ENCODE assay signal across 1 cellular context in the genomic region with DNA sequence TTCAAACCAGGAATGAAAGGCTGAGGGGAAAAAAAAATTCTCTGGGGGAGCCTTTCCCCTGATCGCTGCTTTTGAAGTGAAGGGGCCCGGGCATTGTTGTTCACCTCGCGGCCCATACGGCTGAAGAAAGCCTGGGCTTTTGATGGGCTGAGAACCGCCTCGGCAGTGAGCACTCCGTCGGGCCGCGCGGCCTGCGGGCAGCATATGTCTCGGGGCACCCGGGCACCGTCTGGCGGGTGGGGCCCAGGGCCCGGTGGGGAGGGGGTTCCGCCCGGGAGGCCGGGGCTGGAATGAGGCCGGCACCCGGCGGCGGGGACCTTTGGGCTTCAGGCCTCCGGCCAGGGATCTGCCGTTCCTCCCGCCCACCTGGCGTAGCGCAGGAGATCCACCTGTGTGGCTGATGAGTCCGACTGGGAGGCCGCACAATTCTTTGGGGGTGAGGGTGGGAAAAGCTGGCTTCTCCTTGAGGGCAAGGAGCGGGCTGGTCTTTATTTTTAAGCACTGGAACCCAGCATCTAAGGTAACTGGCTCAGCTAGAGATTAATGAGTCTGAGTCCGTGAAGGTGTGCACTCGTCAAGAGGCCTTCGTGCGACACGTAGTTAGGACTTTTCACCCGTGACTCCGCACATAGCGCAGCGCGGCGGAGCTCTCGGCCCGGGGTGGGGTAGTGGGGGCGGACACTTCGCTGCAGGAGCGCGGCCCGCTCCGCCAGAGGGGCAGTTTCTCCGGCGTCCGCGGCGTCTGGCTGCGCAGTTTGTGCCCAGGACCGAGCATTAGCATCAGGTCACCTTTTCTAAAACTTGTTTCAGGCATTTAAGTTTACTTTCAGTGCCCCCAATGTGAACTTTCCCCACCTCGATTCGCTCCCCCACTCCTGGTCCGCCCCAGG.
TF ChIP-seq lines count a peak whose summit lies in the region.

No MANE protein-coding gene starts in this region.

TF ChIP-seq in HepG2, 621 proteins besides CTCF, POLR2A, EP300 and RAD21 (continues in another document):
- TF ChIP-seq, protein P1, sequence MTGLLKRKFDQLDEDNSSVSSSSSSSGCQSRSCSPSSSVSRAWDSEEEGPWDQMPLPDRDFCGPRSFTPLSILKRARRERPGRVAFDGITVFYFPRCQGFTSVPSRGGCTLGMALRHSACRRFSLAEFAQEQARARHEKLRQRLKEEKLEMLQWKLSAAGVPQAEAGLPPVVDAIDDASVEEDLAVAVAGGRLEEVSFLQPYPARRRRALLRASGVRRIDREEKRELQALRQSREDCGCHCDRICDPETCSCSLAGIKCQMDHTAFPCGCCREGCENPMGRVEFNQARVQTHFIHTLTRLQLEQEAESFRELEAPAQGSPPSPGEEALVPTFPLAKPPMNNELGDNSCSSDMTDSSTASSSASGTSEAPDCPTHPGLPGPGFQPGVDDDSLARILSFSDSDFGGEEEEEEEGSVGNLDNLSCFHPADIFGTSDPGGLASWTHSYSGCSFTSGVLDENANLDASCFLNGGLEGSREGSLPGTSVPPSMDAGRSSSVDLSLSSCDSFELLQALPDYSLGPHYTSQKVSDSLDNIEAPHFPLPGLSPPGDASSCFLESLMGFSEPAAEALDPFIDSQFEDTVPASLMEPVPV (CRISPR knock-in tag; IDR thresholded peaks at IDR 0.05) = no peak; the same call in 1 of the 2 replicates
- TF ChIP-seq SOX13 (IDR thresholded peaks at IDR 0.05) (no peak), SOX13 (CRISPR knock-in tag; conservative IDR thresholded peaks at IDR 0.05 in 1 of 2, IDR thresholded peaks at IDR 0.05 in 1 of 2) (no peak), ZFP82 (CRISPR knock-in tag; IDR thresholded peaks at IDR 0.05; ENCODE audit: borderline replicate concordance) (no peak), POGK (CRISPR knock-in tag; conservative IDR thresholded peaks at IDR 0.05) (no peak), PHF8 (CRISPR knock-in tag; IDR thresholded peaks at IDR 0.05) (no peak; the same call in 1 of the 2 replicates), ZNF230 (CRISPR knock-in tag; IDR thresholded peaks at IDR 0.05) (no peak), ZNF367 (CRISPR knock-in tag; IDR thresholded peaks at IDR 0.05; ENCODE audit: borderline replicate concordance) (no peak), ZNF274 (CRISPR knock-in tag; IDR thresholded peaks at IDR 0.05) (peak; percentile 49; the same call in 1 of the 2 replicates), HNF1A (IDR thresholded peaks at IDR 0.05; ENCODE audit: low read depth) (no peak), HNF1A (CRISPR knock-in tag; IDR thresholded peaks at IDR 0.05; ENCODE audit: borderline replicate concordance) (0 out of 2 replicates have a peak, but pooled peaks have one; percentile 21), RBFOX2 (IDR thresholded peaks at IDR 0.05; ENCODE audit: low read depth, low read length) (0 out of 2 replicates have a peak, but pooled peaks have one; percentile 17), ZNF329 (CRISPR knock-in tag; IDR thresholded peaks at IDR 0.05; ENCODE audit: low read depth) (no peak), HOXD1 (CRISPR knock-in tag; IDR thresholded peaks at IDR 0.05) (no peak), CEBPB (IDR thresholded peaks at IDR 0.05; ENCODE audit: borderline replicate concordance, low read depth, low read length) (no peak), ZSCAN22 (CRISPR knock-in tag; IDR thresholded peaks at IDR 0.05) (0 out of 2 replicates have a peak, but pooled peaks have one; percentile 31), ZNF720 (CRISPR knock-in tag; IDR thresholded peaks at IDR 0.05) (no peak), ZNF644 (CRISPR knock-in tag; IDR thresholded peaks at IDR 0.05; ENCODE audit: low read depth) (no peak), ZNF234 (CRISPR knock-in tag; conservative IDR thresholded peaks at IDR 0.05) (no peak), ZNF850 (CRISPR knock-in tag; conservative IDR thresholded peaks at IDR 0.05) (no peak), ZNF354B (CRISPR knock-in tag; IDR thresholded peaks at IDR 0.05) (no peak), CC2D1A (CRISPR knock-in tag; IDR thresholded peaks at IDR 0.05) (no peak), ZNF615 (CRISPR knock-in tag; IDR thresholded peaks at IDR 0.05; ENCODE audit: borderline replicate concordance) (no peak), ZNF180 (CRISPR knock-in tag; IDR thresholded peaks at IDR 0.05; ENCODE audit: borderline replicate concordance, low read depth) (no peak), GABPB1 (CRISPR knock-in tag; IDR thresholded peaks at IDR 0.05) (no peak), ZNF672 (CRISPR knock-in tag; IDR thresholded peaks at IDR 0.05) (no peak), MTF1 (CRISPR knock-in tag; IDR thresholded peaks at IDR 0.05) (no peak), ZNF34 (CRISPR knock-in tag; IDR thresholded peaks at IDR 0.05; ENCODE audit: borderline replicate concordance) (no peak), MTA3 (CRISPR knock-in tag; IDR thresholded peaks at IDR 0.05) (no peak), SMARCE1 (IDR thresholded peaks at IDR 0.05; ENCODE audit: borderline replicate concordance) (no peak), SALL2 (CRISPR knock-in tag; IDR thresholded peaks at IDR 0.05) (no peak), DRAP1 (CRISPR knock-in tag; IDR thresholded peaks at IDR 0.05) (no peak), SMARCC2 (IDR thresholded peaks at IDR 0.05) (no peak), HNRNPLL (IDR thresholded peaks at IDR 0.05; ENCODE audit: low read depth, low read length, poor library complexity, severe bottlenecking) (no peak), IRF2 (CRISPR knock-in tag; IDR thresholded peaks at IDR 0.05) (no peak), ZNF335 (CRISPR knock-in tag; IDR thresholded peaks at IDR 0.05) (no peak), HOMEZ (CRISPR knock-in tag; IDR thresholded peaks at IDR 0.05; ENCODE audit: low read depth) (no peak), IKZF4 (CRISPR knock-in tag; IDR thresholded peaks at IDR 0.05; ENCODE audit: borderline replicate concordance, low read depth, not compliant biosample characterization) (peak; percentile 4), CREBL2 (CRISPR knock-in tag; IDR thresholded peaks at IDR 0.05; ENCODE audit: borderline replicate concordance) (no peak), SIN3B (IDR thresholded peaks at IDR 0.05; ENCODE audit: low read length) (no peak), HNRNPH1 (optimal IDR thresholded peaks at IDR 0.05; ENCODE audit: low read depth, low read length) (no peak), ZNF740 (CRISPR knock-in tag; IDR thresholded peaks at IDR 0.05) (no peak), NKX3-1 (CRISPR knock-in tag; IDR thresholded peaks at IDR 0.05) (no peak), ZNF883 (CRISPR knock-in tag; IDR thresholded peaks at IDR 0.05; ENCODE audit: not compliant biosample characterization) (no peak), ISL2 (CRISPR knock-in tag; IDR thresholded peaks at IDR 0.05) (no peak), ZNF138 (CRISPR knock-in tag; IDR thresholded peaks at IDR 0.05; ENCODE audit: low read depth) (no peak), ZKSCAN1 (IDR thresholded peaks at IDR 0.05; ENCODE audit: low read length) (no peak), ELK4 (CRISPR knock-in tag; IDR thresholded peaks at IDR 0.05; ENCODE audit: borderline replicate concordance) (no peak), GLMP (CRISPR knock-in tag; IDR thresholded peaks at IDR 0.05; ENCODE audit: borderline replicate concordance) (no peak), ZNF891 (CRISPR knock-in tag; IDR thresholded peaks at IDR 0.05) (no peak), DNMT1 (CRISPR knock-in tag; IDR thresholded peaks at IDR 0.05) (peak; percentile 74; the same call in 1 of the 2 replicates), PHF5A (CRISPR knock-in tag; IDR thresholded peaks at IDR 0.05; ENCODE audit: low read depth, unreplicated experiment) (no peak)
- TF ChIP-seq, protein P2, sequence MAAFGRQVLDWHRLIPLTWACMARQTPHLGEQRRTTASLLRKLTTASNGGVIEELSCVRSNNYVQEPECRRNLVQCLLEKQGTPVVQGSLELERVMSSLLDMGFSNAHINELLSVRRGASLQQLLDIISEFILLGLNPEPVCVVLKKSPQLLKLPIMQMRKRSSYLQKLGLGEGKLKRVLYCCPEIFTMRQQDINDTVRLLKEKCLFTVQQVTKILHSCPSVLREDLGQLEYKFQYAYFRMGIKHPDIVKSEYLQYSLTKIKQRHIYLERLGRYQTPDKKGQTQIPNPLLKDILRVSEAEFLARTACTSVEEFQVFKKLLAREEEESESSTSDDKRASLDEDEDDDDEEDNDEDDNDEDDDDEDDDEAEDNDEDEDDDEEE (CRISPR knock-in tag; IDR thresholded peaks at IDR 0.05) = 0 out of 2 replicates have a peak, but pooled peaks have one; percentile 15
- TF ChIP-seq, protein P3, sequence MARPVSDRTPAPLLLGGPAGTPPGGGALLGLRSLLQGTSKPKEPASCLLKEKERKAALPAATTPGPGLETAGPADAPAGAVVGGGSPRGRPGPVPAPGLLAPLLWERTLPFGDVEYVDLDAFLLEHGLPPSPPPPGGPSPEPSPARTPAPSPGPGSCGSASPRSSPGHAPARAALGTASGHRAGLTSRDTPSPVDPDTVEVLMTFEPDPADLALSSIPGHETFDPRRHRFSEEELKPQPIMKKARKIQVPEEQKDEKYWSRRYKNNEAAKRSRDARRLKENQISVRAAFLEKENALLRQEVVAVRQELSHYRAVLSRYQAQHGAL (CRISPR knock-in tag; IDR thresholded peaks at IDR 0.05; ENCODE audit: not compliant biosample characterization) = no peak
